In genomic region chr20:25214416-25214770, GRCh38 we compare ENCODE assay signal across 22 cellular contexts.
"Had no signal": no experiment of that assay in that cellular context is flagged by ENCODE, and none has a peak within 500 bp of the region (broad histone marks: within the 10 kb centered on the region; RNA-seq: fewer than 3 reads in every experiment).

No MANE protein-coding gene starts in this region.

- ATAC-seq: natural killer cell; right cardiac atrium; stimulated activated effector memory CD8-positive, alpha-beta T cell treated with anti-CD3 and anti-CD28 coated beads, Interleukin-12 subunit alpha, Interleukin-12 subunit beta, amount 100 ng/mL, for 72 hours; upper lobe of right lung had no signal

- H3K27ac ChIP-seq: neural progenitor cell, ovary, prostate gland, sigmoid colon, spleen, suprapubic skin, thoracic aorta, tibial artery, upper lobe of right lung had no signal

- DNase-seq: hypothalamus; left ventricle myocardium inferior; mesendoderm; naive B cell; natural killer cell; nephron progenitor cell; ovary; retina; sigmoid colon; small intestine; stimulated activated CD4-positive, alpha-beta T cell treated with anti-CD3 and anti-CD28 coated beads, Interleukin-4, amount 100 ng/mL, for 24 hours; stimulated activated naive CD4-positive, alpha-beta T cell; tibial artery; trophoblast cell; upper lobe of right lung had no signal
